Comparison of ENCODE assay signal across 23 cellular contexts in genomic region chr21:28754862-28755261, GRCh38.
A peak's percentile ranks its signal among the peaks of the same experiment; 100 is the strongest.
DNase-seq lines count a peak whose midpoint lies in the region; ATAC-seq and TF ChIP-seq lines count a peak whose summit lies in the region.
"Had no signal": no experiment of that assay in that cellular context is flagged by ENCODE, and none has a peak within 500 bp of the region (broad histone marks: within the 10 kb centered on the region; RNA-seq: fewer than 3 reads in every experiment).

No MANE protein-coding gene starts in this region.

- peak overlapping the region; percentile 88 for H3K27ac Mint-ChIP-seq in HFFc6
- H3K27ac Mint-ChIP-seq: activated CD4-positive, alpha-beta T cell treated with anti-CD3 and anti-CD28 coated beads, Interleukin-2, amount 10 ng/mL, durations not matched to agents 24 days and 14 days; CD8-positive, alpha-beta T cell had no signal

- peaks cover 0 to 4% (median 0%) of the 10 kb centered on the region in 12 donors for H3K9me3 ChIP-seq in heart left ventricle
- H3K9me3 ChIP-seq in osteoblast (ENCODE audit: low read depth, low read length): no peaks in the 10 kb centered on the region
- no peaks in the 10 kb centered on the region for H3K9me3 ChIP-seq in tibial nerve
- H3K9me3 ChIP-seq: testis had no signal

- peak overlapping the region; percentile 21 for H3K4me3 Mint-ChIP-seq in HFFc6
- H3K4me3 Mint-ChIP-seq: activated CD4-positive, alpha-beta T cell treated with anti-CD3 and anti-CD28 coated beads, Interleukin-2, amount 10 ng/mL, durations not matched to agents 24 days and 14 days; CD8-positive, alpha-beta T cell had no signal

- TF ChIP-seq POLR2A in heart left ventricle (IDR thresholded peaks at IDR 0.05) (no peak), tibial nerve (IDR thresholded peaks at IDR 0.05) (no peak)

- peak; percentile 29 to 62 (median 40) for ATAC-seq in heart left ventricle
- ATAC-seq: CD8-positive, alpha-beta T cell; K562 had no signal

- no peaks in the 10 kb centered on the region for H3K27me3 Mint-ChIP-seq in HFFc6 (ENCODE audit: insufficient read depth)
- H3K27me3 Mint-ChIP-seq: activated CD4-positive, alpha-beta T cell treated with anti-CD3 and anti-CD28 coated beads, Interleukin-2, amount 10 ng/mL, durations not matched to agents 24 days and 14 days had no signal

- no peak for DNase-seq in HFFc6
- DNase-seq in heart left ventricle: no peak
- no peak for DNase-seq in osteoblast (ENCODE audit: insufficient read length, low spot score, missing footprints)
- no peak for DNase-seq in tibial nerve (ENCODE audit: low spot score in 2 of 2)
- DNase-seq in dorsolateral prefrontal cortex: no peak
- no peak for DNase-seq in iPS-NIHi11 (ENCODE audit: low spot score)
- DNase-seq in dermis blood vessel endothelial cell: no peak
- DNase-seq in DMS79 (lab: John Stamatoyannopoulos, UW): no peak
- DNase-seq: activated CD4-positive, alpha-beta T cell treated with anti-CD3 and anti-CD28 coated beads, Interleukin-2, amount 10 ng/mL, durations not matched to agents 24 days and 14 days; activated CD8-positive, alpha-beta memory T cell treated with anti-CD3 and anti-CD28 coated beads, Interleukin-2, amount 50 U/mL, for 4 hours; activated effector memory CD4-positive, alpha-beta T cell treated with anti-CD3 and anti-CD28 coated beads, Interleukin-2, amount 50 U/mL, for 16 hours; CD8-positive, alpha-beta T cell; DMS53; NCI-H1694; NCI-H2227 treated with DMSO at 0.1 percent for 48 hours; NK-92 treated with Interleukin-12 subunit alpha and Interleukin-12 subunit beta, amount 100 ng/mL, for 24 hours; occipital lobe; small intestine; stimulated activated CD4-positive, alpha-beta T cell treated with anti-CD3 and anti-CD28 coated beads, Interleukin-4, amount 100 ng/mL, for 24 hours; SW 1271; testis had no signal

- no peaks in the 10 kb centered on the region for H3K79me2 ChIP-seq in osteoblast (ENCODE audit: insufficient read depth, low read length)

- intact Hi-C loops in heart left ventricle (cut with DNase I): loop anchor here in 2 of 10 donors (1.0 to 10.0 kb wide), 2 partner anchors 130 kb away; a partner anchor contains a TSS
- intact Hi-C loops in dorsolateral prefrontal cortex (cut with DNase I): no loop called here

- H3K9me3 Mint-ChIP-seq in HFFc6: no peaks in the 10 kb centered on the region
- H3K9me3 Mint-ChIP-seq: CD8-positive, alpha-beta T cell had no signal

- H3K27ac ChIP-seq in heart left ventricle (peak overlapping the region; percentile 81 to 94 (median 89)), osteoblast (ENCODE audit: low read depth, low read length) (peak overlapping the region; percentile 42), tibial nerve (peak overlapping the region in 3 of 4 donors; percentile 11 to 78 (median 76)), dorsolateral prefrontal cortex (peak overlapping the region in 29 of 59 donors; percentile 3 to 74 (median 52))
- H3K27ac ChIP-seq: RWPE1, testis had no signal

- H3K4me2 ChIP-seq in osteoblast (ENCODE audit: insufficient read depth, low read length): no peak overlapping the region

- no peaks in the 10 kb centered on the region for H3K36me3 Mint-ChIP-seq in HFFc6 (ENCODE audit: low read depth)

- no peaks in the 10 kb centered on the region for H4K20me1 ChIP-seq in osteoblast (ENCODE audit: insufficient read depth, low read length)

- H3K4me1 ChIP-seq in heart left ventricle (peaks cover 9 to 57% (median 29%) of the 10 kb centered on the region in 12 donors), osteoblast (ENCODE audit: insufficient read depth, low read length) (peaks cover 15% of the 10 kb centered on the region), tibial nerve (peaks cover 0 to 22% (median 12%) of the 10 kb centered on the region in 4 donors)
- H3K4me1 ChIP-seq: testis had no signal

- TF ChIP-seq CTCF in HFFc6 (IDR thresholded peaks at IDR 0.05) (no peak), heart left ventricle (IDR thresholded peaks at IDR 0.05) (no peak), osteoblast (IDR thresholded peaks at IDR 0.05; ENCODE audit: extremely low read depth, low read depth, low read length) (no peak), tibial nerve (IDR thresholded peaks at IDR 0.05) (no peak), dorsolateral prefrontal cortex (IDR thresholded peaks at IDR 0.05 in 54 of 56, conservative IDR thresholded peaks at IDR 0.05 in 2 of 56; ENCODE audit: low read depth in 1 of 56, partially characterized antibody in 56 of 56) (no peak)

- 41 to 52% (median 42%) methylated on average over 3 of the region's 3 CpGs for WGBS in heart left ventricle, 4 donors
- WGBS in tibial nerve, 2 donors: 49 to 52% methylated on average over 3 of the region's 3 CpGs

- no peak overlapping the region for H2AFZ ChIP-seq in osteoblast (ENCODE audit: low read length)

- no peak overlapping the region for H3K4me3 ChIP-seq in heart left ventricle
- no peak overlapping the region for H3K4me3 ChIP-seq in osteoblast (ENCODE audit: insufficient read depth, low read length)
- H3K4me3 ChIP-seq in tibial nerve: no peak overlapping the region
- H3K4me3 ChIP-seq in dorsolateral prefrontal cortex: no peak overlapping the region
- H3K4me3 ChIP-seq: K562, testis had no signal

- H3K27me3 ChIP-seq in heart left ventricle (no peaks in the 10 kb centered on the region), osteoblast (ENCODE audit: insufficient read depth, low read length) (no peaks in the 10 kb centered on the region), tibial nerve (no peaks in the 10 kb centered on the region), dorsolateral prefrontal cortex (no peaks in the 10 kb centered on the region)
- H3K27me3 ChIP-seq: testis had no signal

- no peak for TF ChIP-seq EP300 in tibial nerve (IDR thresholded peaks at IDR 0.05)

- H3K36me3 ChIP-seq in heart left ventricle: no peaks in the 10 kb centered on the region
- no peaks in the 10 kb centered on the region for H3K36me3 ChIP-seq in osteoblast (ENCODE audit: insufficient read depth, low read length)
- no peaks in the 10 kb centered on the region for H3K36me3 ChIP-seq in tibial nerve

- H3K4me1 Mint-ChIP-seq in HFFc6 (ENCODE audit: low read depth): peaks cover 47% of the 10 kb centered on the region
